1 cellular context compared by ENCODE assay signal in genomic region chr22:25203082-25203481, GRCh38.
A peak's percentile ranks its signal among the peaks of the same experiment; 100 is the strongest.
TF ChIP-seq lines count a peak whose summit lies in the region.

No MANE protein-coding gene starts in this region.

TF ChIP-seq in HepG2, 621 proteins besides CTCF, POLR2A, EP300 and RAD21:
- TF ChIP-seq HINFP (CRISPR knock-in tag; IDR thresholded peaks at IDR 0.05; ENCODE audit: low read depth), result no peak
- peak; percentile 55; the same call in 1 of the 2 replicates for TF ChIP-seq ZNF629 (CRISPR knock-in tag; conservative IDR thresholded peaks at IDR 0.05)
